ENCODE assay signal across 7 cellular contexts in the genomic region with DNA sequence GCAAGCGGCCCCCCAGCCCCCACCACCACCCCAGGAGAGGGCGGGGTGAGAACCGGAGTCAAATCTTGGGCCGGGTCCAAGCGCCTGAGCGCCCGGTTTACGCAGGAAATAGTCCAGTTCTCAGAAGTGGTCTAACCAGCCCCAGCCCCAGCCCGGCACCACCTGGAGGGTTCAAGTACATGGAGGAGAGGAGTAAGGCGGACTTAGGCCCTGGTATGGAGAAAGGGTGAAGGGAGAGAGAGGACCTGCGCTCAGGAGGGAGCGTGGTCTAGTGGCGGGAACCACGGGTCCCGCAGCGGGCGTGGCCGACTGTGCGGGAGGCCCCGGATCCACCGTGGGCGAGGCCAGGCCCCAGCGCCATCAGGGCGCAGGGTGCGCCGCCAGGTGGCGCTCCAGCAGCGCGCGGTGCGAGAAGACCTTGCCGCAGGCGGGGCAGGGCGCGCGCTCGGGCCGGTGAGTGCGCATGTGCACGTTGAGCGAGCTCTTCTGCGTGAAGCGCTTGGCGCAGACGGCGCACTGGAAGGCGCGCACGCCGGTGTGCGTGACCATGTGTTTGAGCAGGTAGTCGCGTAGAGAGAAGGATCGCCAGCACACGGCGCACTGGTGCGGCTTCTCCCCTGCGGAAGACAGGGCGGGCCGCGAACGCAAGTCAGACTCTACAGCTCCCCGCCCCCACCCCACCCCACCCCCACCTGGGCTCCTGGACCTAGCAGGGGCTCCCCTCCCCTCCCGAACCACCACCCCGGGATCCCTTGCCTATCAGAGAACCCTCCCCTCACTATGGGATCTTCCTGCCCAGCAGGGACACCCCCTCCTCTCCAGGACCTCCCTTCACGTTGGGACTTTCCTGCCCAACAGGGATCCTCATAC. TPM values are rescaled to one million over a fixed set of nuclear protein-coding genes. Genes with fewer than 3 reads are reported as not detected.
DNase-seq lines count a peak whose midpoint lies in the region; ATAC-seq lines count a peak whose summit lies in the region.

No MANE protein-coding gene starts in this region.

- H3K36me3 Mint-ChIP-seq in activated CD4-positive, alpha-beta T cell treated with anti-CD3 and anti-CD28 coated beads, Interleukin-2, amount 10 ng/mL, durations not matched to agents 7 days and 5 days (ENCODE audit: low read depth), result peaks cover 18% of the 10 kb centered on the region

- no peaks in the 10 kb centered on the region for H3K27me3 Mint-ChIP-seq in activated CD4-positive, alpha-beta T cell treated with anti-CD3 and anti-CD28 coated beads, Interleukin-2, amount 10 ng/mL, durations not matched to agents 7 days and 5 days

- CTCF ChIA-PET in activated CD4-positive, alpha-beta T cell treated with anti-CD3 and anti-CD28 coated beads, Interleukin-2, amount 10 ng/mL, durations not matched to agents 7 days and 5 days (lab: Charles Lee), result interaction anchor here (0.6 to 2.4 kb wide), 37 partner anchors 8 to 332 kb away, joined by 3 to 34 read pairs (median 4); partner anchors contain the start of genes CHMP2A, TRIM28 and ZNF497

- ATAC-seq in GM18520 (IDR thresholded peaks at IDR 0.05; ENCODE audit: unreplicated experiment), result peak; percentile 87
- peak; percentile 56 for ATAC-seq in HG03139 (IDR thresholded peaks at IDR 0.05; ENCODE audit: unreplicated experiment)
- peak; percentile 70 for ATAC-seq in left lobe of liver

- peak overlapping the region; percentile 81 for H3K4me3 Mint-ChIP-seq in activated CD4-positive, alpha-beta T cell treated with anti-CD3 and anti-CD28 coated beads, Interleukin-2, amount 10 ng/mL, durations not matched to agents 7 days and 5 days

- POLR2A ChIA-PET in activated CD4-positive, alpha-beta T cell treated with anti-CD3 and anti-CD28 coated beads, Interleukin-2, amount 10 ng/mL, durations not matched to agents 7 days and 5 days (lab: Charles Lee), result no interaction called here

- H3K4me1 Mint-ChIP-seq in activated CD4-positive, alpha-beta T cell treated with anti-CD3 and anti-CD28 coated beads, Interleukin-2, amount 10 ng/mL, durations not matched to agents 7 days and 5 days, result peaks cover 39% of the 10 kb centered on the region

- peak; percentile 75 for DNase-seq in NCI-H345 treated with DMSO at 0.1 percent for 48 hours (lab: John Stamatoyannopoulos, UW; ENCODE audit: unreplicated experiment)
- DNase-seq in activated CD4-positive, alpha-beta T cell treated with anti-CD3 and anti-CD28 coated beads, Interleukin-2, amount 10 ng/mL, durations not matched to agents 7 days and 5 days, result peak; percentile 96
- peak; percentile 36 for DNase-seq in dedifferentiated amniotic fluid mesenchymal stem cell (ENCODE audit: extremely low spot score)
- peak; percentile 94 for DNase-seq in left lobe of liver (ENCODE audit: low spot score)
- peak; percentile 95 to 98 for DNase-seq in stimulated activated CD4-positive, alpha-beta T cell treated with anti-CD3 and anti-CD28 coated beads, Interleukin-2, amount 100 ng/mL, for 24 hours

- H3K27ac Mint-ChIP-seq in activated CD4-positive, alpha-beta T cell treated with anti-CD3 and anti-CD28 coated beads, Interleukin-2, amount 10 ng/mL, durations not matched to agents 7 days and 5 days, result peak overlapping the region; percentile 90

- H3K9me3 Mint-ChIP-seq in activated CD4-positive, alpha-beta T cell treated with anti-CD3 and anti-CD28 coated beads, Interleukin-2, amount 10 ng/mL, durations not matched to agents 7 days and 5 days, result no peaks in the 10 kb centered on the region

RNA-seq across cellular contexts. Expression of gene SLC27A5, which starts 2.1 kb away (rescaled TPM):
- total RNA-seq in activated CD4-positive, alpha-beta T cell treated with anti-CD3 and anti-CD28 coated beads, Interleukin-2, amount 10 ng/mL, durations not matched to agents 7 days and 5 days, result 10 to 100 TPM in 1 of 2 experiments, 1 to 10 TPM in 1; 9.8 to 10.2 TPM
- total RNA-seq in left lobe of liver, result 736 TPM

RNA-seq across cellular contexts. Expression of gene ZBTB45, which starts 5.7 kb away (rescaled TPM):
- total RNA-seq in activated CD4-positive, alpha-beta T cell treated with anti-CD3 and anti-CD28 coated beads, Interleukin-2, amount 10 ng/mL, durations not matched to agents 7 days and 5 days, result 10 to 100 TPM; 17.9 to 19.9 TPM
- 5.0 TPM for total RNA-seq in left lobe of liver

RNA-seq across cellular contexts. Expression of gene TRIM28, which starts 29.9 kb away (rescaled TPM):
- total RNA-seq in activated CD4-positive, alpha-beta T cell treated with anti-CD3 and anti-CD28 coated beads, Interleukin-2, amount 10 ng/mL, durations not matched to agents 7 days and 5 days, result 100 to 1,000 TPM; 457 to 560 TPM
- 84.0 TPM for total RNA-seq in left lobe of liver

RNA-seq across cellular contexts. Expression of gene ZNF446, which starts 37.8 kb away (rescaled TPM):
- total RNA-seq in activated CD4-positive, alpha-beta T cell treated with anti-CD3 and anti-CD28 coated beads, Interleukin-2, amount 10 ng/mL, durations not matched to agents 7 days and 5 days, result 1 to 10 TPM; 7.6 to 7.9 TPM
- total RNA-seq in left lobe of liver, result 2.4 TPM

RNA-seq across cellular contexts. Expression of gene CHMP2A, which starts 41.0 kb away (rescaled TPM):
- total RNA-seq in activated CD4-positive, alpha-beta T cell treated with anti-CD3 and anti-CD28 coated beads, Interleukin-2, amount 10 ng/mL, durations not matched to agents 7 days and 5 days, result 100 to 1,000 TPM; 128 to 137 TPM
- total RNA-seq in left lobe of liver, result 73.4 TPM

Comparison
In these comparisons a context has a peak if more than half of its experiments do, and no peak if none do; other contexts are left out.
1. Peak in every context shown above with its lines: DNase-seq and ATAC-seq.
2. DNase-seq: peak in every context shown above with its lines; median percentile 96 in stimulated activated CD4-positive, alpha-beta T cell treated with anti-CD3 and anti-CD28 coated beads, Interleukin-2, amount 100 ng/mL, for 24 hours; 96 in activated CD4-positive, alpha-beta T cell treated with anti-CD3 and anti-CD28 coated beads, Interleukin-2, amount 10 ng/mL, durations not matched to agents 7 days and 5 days; 94 in left lobe of liver; 75 in NCI-H345 treated with DMSO at 0.1 percent for 48 hours; 36 in dedifferentiated amniotic fluid mesenchymal stem cell.
3. RNA of gene SLC27A5, which starts 2.1 kb away (total RNA-seq): 736 TPM in left lobe of liver (single experiment); 9.8 to 10.2 TPM in activated CD4-positive, alpha-beta T cell treated with anti-CD3 and anti-CD28 coated beads, Interleukin-2, amount 10 ng/mL, durations not matched to agents 7 days and 5 days; every median in the first group is over 10 times any median in the second.